ENCODE assay signal across 9 cellular contexts in genomic region chr19:409515-410242, GRCh38. TPM values are rescaled to one million over a fixed set of nuclear protein-coding genes. Genes with fewer than 3 reads are reported as not detected.
A peak's percentile ranks its signal among the peaks of the same experiment; 100 is the strongest.
DNase-seq lines count a peak whose midpoint lies in the region; ATAC-seq and TF ChIP-seq lines count a peak whose summit lies in the region.
"Had no signal": no experiment of that assay in that cellular context is flagged by ENCODE, and none has a peak within 500 bp of the region (broad histone marks: within the 10 kb centered on the region; RNA-seq: fewer than 3 reads in every experiment).

No MANE protein-coding gene starts in this region.

- H3K79me2 ChIP-seq in mesendoderm (ENCODE audit: control insufficient read depth, insufficient read depth, low read length): no peaks in the 10 kb centered on the region

- H3K27ac ChIP-seq in mesendoderm (ENCODE audit: low read depth, low read length) (no peak overlapping the region), vagina (no peak overlapping the region)
- H3K27ac ChIP-seq: epithelial cell of prostate had no signal

- H3K9me3 Mint-ChIP-seq in activated naive CD4-positive, alpha-beta T cell treated with anti-CD3 and anti-CD28 coated beads for 36 hours: no peaks in the 10 kb centered on the region

- no peak overlapping the region for H3K9ac ChIP-seq in adipocyte (ENCODE audit: low read length)
- H3K9ac ChIP-seq in mesendoderm (ENCODE audit: low read length): peak overlapping the region; percentile 9

- no peak overlapping the region for H3K18ac ChIP-seq in mesendoderm (ENCODE audit: low read length)

- intact Hi-C loops in activated naive CD4-positive, alpha-beta T cell treated with anti-CD3 and anti-CD28 coated beads for 36 hours (cut with micrococcal nuclease): no loop called here
- intact Hi-C loops in vagina (cut with DNase I): no loop called here

- H3K4me2 ChIP-seq in mesendoderm (ENCODE audit: low read length): peak overlapping the region; percentile 34

- DNase-seq in activated naive CD4-positive, alpha-beta T cell treated with anti-CD3 and anti-CD28 coated beads for 36 hours: no peak
- DNase-seq in activated naive CD4-positive, alpha-beta T cell treated with Interleukin-2 at 50 U/mL for 16 hours: no peak
- DNase-seq in adipocyte (ENCODE audit: low read depth): peak; percentile 15
- peak; percentile 32 for DNase-seq in mesendoderm
- DNase-seq in vagina (ENCODE audit: extremely low spot score in 2 of 2): no peak
- no peak for DNase-seq in anterior cingulate cortex (lab: John Stamatoyannopoulos, UW)

- H3K36me3 ChIP-seq in adipocyte (ENCODE audit: control insufficient read depth, insufficient read depth, low read length, severe bottlenecking): no peaks in the 10 kb centered on the region
- H3K36me3 ChIP-seq in mesendoderm (ENCODE audit: control insufficient read depth, insufficient read depth, low read length): no peaks in the 10 kb centered on the region
- H3K36me3 ChIP-seq in vagina: no peaks in the 10 kb centered on the region

- H3K4me1 Mint-ChIP-seq in activated naive CD4-positive, alpha-beta T cell treated with anti-CD3 and anti-CD28 coated beads for 36 hours (ENCODE audit: low read depth): peaks cover 6% of the 10 kb centered on the region

- no peak overlapping the region for H4K5ac ChIP-seq in mesendoderm (ENCODE audit: low read length)

- H2BK15ac ChIP-seq in mesendoderm (replicated peaks; ENCODE audit: low read depth): no peak overlapping the region

- no peaks in the 10 kb centered on the region for H3K79me1 ChIP-seq in mesendoderm (ENCODE audit: low read length)

- CTCF ChIA-PET in activated naive CD4-positive, alpha-beta T cell treated with anti-CD3 and anti-CD28 coated beads for 36 hours (lab: Charles Lee): no interaction called here

- no peak overlapping the region for H2AK5ac ChIP-seq in mesendoderm (ENCODE audit: low read length)

- H2BK5ac ChIP-seq in mesendoderm (ENCODE audit: low read length): no peak overlapping the region

- TF ChIP-seq CTCF in vagina (IDR thresholded peaks at IDR 0.05): no peak

- no peak overlapping the region for H3K27ac Mint-ChIP-seq in activated naive CD4-positive, alpha-beta T cell treated with anti-CD3 and anti-CD28 coated beads for 36 hours

- H4K8ac ChIP-seq in mesendoderm (ENCODE audit: low read depth, low read length): no peak overlapping the region

- H3K56ac ChIP-seq in mesendoderm (ENCODE audit: low read length): peak overlapping the region; percentile 44

- no peak for ATAC-seq in GM19351 (IDR thresholded peaks at IDR 0.05; ENCODE audit: unreplicated experiment)
- ATAC-seq in HG02798 (IDR thresholded peaks at IDR 0.05; ENCODE audit: poor library complexity, unreplicated experiment): no peak

- H3K4me3 Mint-ChIP-seq in activated naive CD4-positive, alpha-beta T cell treated with anti-CD3 and anti-CD28 coated beads for 36 hours: peak overlapping the region; percentile 67

- H3K23ac ChIP-seq in mesendoderm (ENCODE audit: low read length): no peak overlapping the region

- H3K4ac ChIP-seq in mesendoderm (ENCODE audit: low read depth, low read length): no peak overlapping the region

- H3K4me3 ChIP-seq in adipocyte (ENCODE audit: low read length) (no peak overlapping the region), mesendoderm (ENCODE audit: low read length) (no peak overlapping the region), vagina (peak overlapping the region; percentile 40 to 56)

- no peak overlapping the region for H2BK120ac ChIP-seq in mesendoderm (ENCODE audit: low read depth, low read length)

- no peaks in the 10 kb centered on the region for H3K36me3 Mint-ChIP-seq in activated naive CD4-positive, alpha-beta T cell treated with anti-CD3 and anti-CD28 coated beads for 36 hours (ENCODE audit: low read depth)

- TF ChIP-seq POLR2A in vagina (IDR thresholded peaks at IDR 0.05): no peak

- no peaks in the 10 kb centered on the region for H3K4me1 ChIP-seq in adipocyte (ENCODE audit: control insufficient read depth, insufficient read depth, low read length)
- H3K4me1 ChIP-seq in mesendoderm (ENCODE audit: control insufficient read depth, low read depth, low read length): no peaks in the 10 kb centered on the region
- H3K4me1 ChIP-seq in vagina: peaks cover 16% of the 10 kb centered on the region

- WGBS in mesendoderm (ENCODE audit: extremely low coverage, insufficient coverage, low lambda C conversion rate): no CpG with 5 or more reads among the region's 23 CpGs

- no peaks in the 10 kb centered on the region for H3K9me3 ChIP-seq in adipocyte (ENCODE audit: control insufficient read depth, low read length)
- no peaks in the 10 kb centered on the region for H3K9me3 ChIP-seq in vagina

- peaks cover 17% of the 10 kb centered on the region for H3K27me3 Mint-ChIP-seq in activated naive CD4-positive, alpha-beta T cell treated with anti-CD3 and anti-CD28 coated beads for 36 hours (ENCODE audit: low read depth)

- H3K27me3 ChIP-seq in adipocyte (replicated peaks; ENCODE audit: control insufficient read depth, insufficient read depth, low read length) (peaks cover 42% of the 10 kb centered on the region), mesendoderm (ENCODE audit: insufficient read depth, low read length, poor library complexity) (peaks cover 4% of the 10 kb centered on the region), vagina (peaks cover 11% of the 10 kb centered on the region)

RNA-seq across cellular contexts. Expression of gene C2CD4C, which starts 0.7 kb away (rescaled TPM):
- under 1 TPM; 0.10 to 0.12 TPM for total RNA-seq in activated naive CD4-positive, alpha-beta T cell treated with anti-CD3 and anti-CD28 coated beads for 36 hours
- 1.4 TPM for polyA plus RNA-seq in mesendoderm (2013, experiment 1 of 2)
- 1.5 TPM for polyA plus RNA-seq in mesendoderm (2013, experiment 2 of 2)
- 2.2 TPM for total RNA-seq in vagina

RNA-seq across cellular contexts. Expression of gene SHC2, which starts 51.2 kb away (rescaled TPM):
- total RNA-seq in activated naive CD4-positive, alpha-beta T cell treated with anti-CD3 and anti-CD28 coated beads for 36 hours: not detected
- 1.3 TPM for polyA plus RNA-seq in mesendoderm (2013, experiment 1 of 2)
- 0.91 TPM for polyA plus RNA-seq in mesendoderm (2013, experiment 2 of 2)
- total RNA-seq in vagina: 26.0 TPM

Comparison
In these comparisons a context has a peak if more than half of its experiments do, and no peak if none do; other contexts are left out.
1. DNase-seq: peak in adipocyte (single experiment) and mesendoderm (single experiment); none in activated naive CD4-positive, alpha-beta T cell treated with anti-CD3 and anti-CD28 coated beads for 36 hours (single experiment), activated naive CD4-positive, alpha-beta T cell treated with Interleukin-2 at 50 U/mL for 16 hours (single experiment), vagina (0 of 2) and anterior cingulate cortex (0 of 58).
2. H3K4me3 ChIP-seq: peak in vagina (2 of 2); none in adipocyte (single experiment) and mesendoderm (single experiment).
3. RNA of gene SHC2, which starts 51.2 kb away (total RNA-seq): 26.0 TPM in vagina (single experiment); not detected in activated naive CD4-positive, alpha-beta T cell treated with anti-CD3 and anti-CD28 coated beads for 36 hours; every median in the first group is over 10 times any median in the second.